ENCODE assay signal across 8 cellular contexts in genomic region chr10:51063659-51064535, GRCh38. TPM values are rescaled to one million over a fixed set of nuclear protein-coding genes. Genes with fewer than 3 reads are reported as not detected.
A peak's percentile ranks its signal among the peaks of the same experiment; 100 is the strongest.
DNase-seq lines count a peak whose midpoint lies in the region; ATAC-seq and TF ChIP-seq lines count a peak whose summit lies in the region.

No MANE protein-coding gene starts in this region.

- TF ChIP-seq POLR2A in esophagus muscularis mucosa (IDR thresholded peaks at IDR 0.05; ENCODE audit: low read depth), result no peak

- DNase-seq in GM10266 (ENCODE audit: extremely low spot score) (no peak), NCI-H446 treated with DMSO at 0.1 percent for 48 hours (lab: John Stamatoyannopoulos, UW) (peak; percentile 17), esophagus muscularis mucosa (ENCODE audit: extremely low spot score) (no peak), pons (ENCODE audit: low spot score) (peak; percentile 51), HuH-7 (ENCODE audit: low spot score) (no peak)
- DNase-seq in activated naive CD4-positive, alpha-beta T cell treated with anti-CD3 and anti-CD28 coated beads, Interleukin-2, amount 50 U/mL, for 72 hours (ENCODE audit: low spot score in 2 of 2), result no peak

- TF ChIP-seq CTCF in GM10266 (IDR thresholded peaks at IDR 0.05; ENCODE audit: control insufficient read depth, insufficient read depth, low read depth, missing control alignments) (peak; percentile 36), esophagus muscularis mucosa (IDR thresholded peaks at IDR 0.05) (peak; percentile 62 to 73 (median 63))

- H3K36me3 Mint-ChIP-seq in activated naive CD4-positive, alpha-beta T cell treated with anti-CD3 and anti-CD28 coated beads, Interleukin-2, amount 50 U/mL, for 72 hours, result no peaks in the 10 kb centered on the region
- H3K36me3 Mint-ChIP-seq in stimulated activated memory B cell treated with anti-CD40 and anti-IgM and Interleukin-4, amounts not matched to agents 10 μg/mL and 1 μg/mL and 100 μg/mL, for 72 hours, result no peaks in the 10 kb centered on the region

- H3K4me3 ChIP-seq in esophagus muscularis mucosa, result no peak overlapping the region

- intact Hi-C loops in esophagus muscularis mucosa (cut with DNase I), result loop anchor here (5.0 to 10.0 kb wide), 3 partner anchors 358 to 941 kb away; partner anchors contain the start of gene CSTF2T

- no peaks in the 10 kb centered on the region for H3K4me1 Mint-ChIP-seq in stimulated activated memory B cell treated with anti-CD40 and anti-IgM and Interleukin-4, amounts not matched to agents 10 μg/mL and 1 μg/mL and 100 μg/mL, for 72 hours

- no peak for ATAC-seq in activated naive CD4-positive, alpha-beta T cell treated with anti-CD3 and anti-CD28 coated beads, Interleukin-2, amount 50 U/mL, for 72 hours
- no peak for ATAC-seq in stimulated activated memory B cell treated with anti-CD40 and anti-IgM and Interleukin-4, amounts not matched to agents 10 μg/mL and 1 μg/mL and 100 μg/mL, for 72 hours
- no peak for ATAC-seq in HG03521 (IDR thresholded peaks at IDR 0.05; ENCODE audit: unreplicated experiment)

- H3K4me3 Mint-ChIP-seq in stimulated activated memory B cell treated with anti-CD40 and anti-IgM and Interleukin-4, amounts not matched to agents 10 μg/mL and 1 μg/mL and 100 μg/mL, for 72 hours, result no peak overlapping the region

- H3K9me3 Mint-ChIP-seq in activated naive CD4-positive, alpha-beta T cell treated with anti-CD3 and anti-CD28 coated beads, Interleukin-2, amount 50 U/mL, for 72 hours, result no peaks in the 10 kb centered on the region
- no peaks in the 10 kb centered on the region for H3K9me3 Mint-ChIP-seq in stimulated activated memory B cell treated with anti-CD40 and anti-IgM and Interleukin-4, amounts not matched to agents 10 μg/mL and 1 μg/mL and 100 μg/mL, for 72 hours

- 1% methylated on average over 2 of the region's 2 CpGs for WGBS in esophagus muscularis mucosa

- H3K9me3 ChIP-seq in esophagus muscularis mucosa, result no peaks in the 10 kb centered on the region

- H3K4me1 ChIP-seq in esophagus muscularis mucosa, result peaks cover 0 to 4% (median 0%) of the 10 kb centered on the region in 4 donors

- no peak overlapping the region for H3K27ac Mint-ChIP-seq in activated naive CD4-positive, alpha-beta T cell treated with anti-CD3 and anti-CD28 coated beads, Interleukin-2, amount 50 U/mL, for 72 hours
- no peak overlapping the region for H3K27ac Mint-ChIP-seq in stimulated activated memory B cell treated with anti-CD40 and anti-IgM and Interleukin-4, amounts not matched to agents 10 μg/mL and 1 μg/mL and 100 μg/mL, for 72 hours

- H3K36me3 ChIP-seq in esophagus muscularis mucosa, result no peaks in the 10 kb centered on the region

- no peak for TF ChIP-seq EP300 in esophagus muscularis mucosa (IDR thresholded peaks at IDR 0.05)

- no peak overlapping the region for H3K27ac ChIP-seq in esophagus muscularis mucosa (replicated peaks in 1 of 4)

- H3K27me3 ChIP-seq in esophagus muscularis mucosa, result no peaks in the 10 kb centered on the region

- H3K27me3 Mint-ChIP-seq in stimulated activated memory B cell treated with anti-CD40 and anti-IgM and Interleukin-4, amounts not matched to agents 10 μg/mL and 1 μg/mL and 100 μg/mL, for 72 hours, result no peaks in the 10 kb centered on the region

RNA-seq across cellular contexts. Expression of gene PRKG1, which starts 10.4 kb away (rescaled TPM):
- total RNA-seq in esophagus muscularis mucosa, result 10 to 100 TPM; 24.5 to 46.1 (median 37.1) TPM
- not detected for total RNA-seq in activated naive CD4-positive, alpha-beta T cell treated with anti-CD3 and anti-CD28 coated beads, Interleukin-2, amount 50 U/mL, for 72 hours

Comparison
In these comparisons a context has a peak if more than half of its experiments do, and no peak if none do; other contexts are left out.
1. DNase-seq: peak in NCI-H446 treated with DMSO at 0.1 percent for 48 hours (single experiment) and pons (single experiment); none in GM10266 (single experiment), esophagus muscularis mucosa (single experiment), activated naive CD4-positive, alpha-beta T cell treated with anti-CD3 and anti-CD28 coated beads, Interleukin-2, amount 50 U/mL, for 72 hours (0 of 2) and HuH-7 (single experiment).
2. RNA of gene PRKG1, which starts 10.4 kb away (total RNA-seq): 24.5 to 46.1 TPM in esophagus muscularis mucosa; not detected in activated naive CD4-positive, alpha-beta T cell treated with anti-CD3 and anti-CD28 coated beads, Interleukin-2, amount 50 U/mL, for 72 hours; every median in the first group is over 10 times any median in the second.